In the genomic region with DNA sequence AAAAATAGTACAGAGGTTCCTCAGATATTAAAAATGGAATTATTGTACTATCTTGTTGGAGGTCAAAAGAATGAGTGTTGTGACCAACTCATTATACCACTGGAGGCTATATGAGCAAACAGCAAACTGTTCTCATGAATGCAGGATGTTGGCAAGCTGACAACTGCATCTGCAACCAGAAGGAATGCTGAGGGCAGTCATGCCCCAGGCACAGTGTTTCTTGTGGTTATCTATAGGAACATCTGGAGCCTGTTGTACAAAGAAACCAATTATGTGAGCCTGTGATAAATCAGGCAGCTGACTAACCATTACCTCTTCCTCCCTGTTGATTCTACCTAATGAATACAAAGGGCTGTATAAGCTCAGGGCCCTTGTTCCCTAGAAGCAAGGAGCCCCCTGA, we compare ENCODE assay signal across 15 cellular contexts.
DNase-seq lines count a peak whose midpoint lies in the region; FAIRE-seq and TF ChIP-seq lines count a peak whose summit lies in the region.
"Had no signal": no experiment of that assay in that cellular context is flagged by ENCODE, and none has a peak within 500 bp of the region (broad histone marks: within the 10 kb centered on the region; RNA-seq: fewer than 3 reads in every experiment).

No MANE protein-coding gene starts in this region.

- no peaks in the 10 kb centered on the region for H3K36me3 ChIP-seq in bronchial epithelial cell (ENCODE audit: control insufficient read depth, insufficient read depth, low read length)

- no peaks in the 10 kb centered on the region for H3K27me3 ChIP-seq in bronchial epithelial cell (ENCODE audit: control insufficient read depth, insufficient read depth, low read length)

- DNase-seq in Jurkat, Clone E6-1 (ENCODE audit: low read depth, low spot score): peak; percentile 75
- DNase-seq in RPMI7951 (ENCODE audit: low read depth): peak; percentile 37
- DNase-seq in bronchial epithelial cell (ENCODE audit: low read depth): peak; percentile 48
- no peak for DNase-seq in NCI-H2107 (lab: John Stamatoyannopoulos, UW)
- no peak for DNase-seq in stimulated activated CD4-positive, alpha-beta T cell treated with anti-CD3 and anti-CD28 coated beads, Interleukin-15, amount 100 ng/mL, for 24 hours
- no peak for DNase-seq in effector CD8-positive, alpha-beta T cell (lab: John Stamatoyannopoulos, UW)
- DNase-seq in dermis blood vessel endothelial cell: no peak
- DNase-seq: CD4-positive, CD25-positive, alpha-beta regulatory T cell; GF-D8; NCI-H1092; NCI-H1694 treated with DMSO at 0.1 percent for 48 hours; NCI-H510A had no signal

- TF ChIP-seq CTCF in 22Rv1 (IDR thresholded peaks at IDR 0.05) (no peak), bronchial epithelial cell (IDR thresholded peaks at IDR 0.05; ENCODE audit: insufficient read depth, low read length, severe bottlenecking) (no peak)

- H3K4me3 ChIP-seq in Jurkat, Clone E6-1 (ENCODE audit: low read length): no peak overlapping the region
- no peak overlapping the region for H3K4me3 ChIP-seq in bronchial epithelial cell (ENCODE audit: low read depth, low read length)
- H3K4me3 ChIP-seq: GM23338 had no signal

- FAIRE-seq in bronchial epithelial cell (lab: Jason Lieb, UNC): no peak
- FAIRE-seq: HTR-8/SVneo had no signal

- peak overlapping the region; percentile 58 for H3K27ac ChIP-seq in 22Rv1

Comparison
In these comparisons a context has a peak if more than half of its experiments do, and no peak if none do; other contexts are left out.
1. DNase-seq: peak in Jurkat, Clone E6-1 (single experiment), RPMI7951 (single experiment) and bronchial epithelial cell (single experiment); none in NCI-H2107 (single experiment), stimulated activated CD4-positive, alpha-beta T cell treated with anti-CD3 and anti-CD28 coated beads, Interleukin-15, amount 100 ng/mL, for 24 hours (single experiment), effector CD8-positive, alpha-beta T cell (single experiment) and dermis blood vessel endothelial cell (single experiment).